In the genomic region with DNA sequence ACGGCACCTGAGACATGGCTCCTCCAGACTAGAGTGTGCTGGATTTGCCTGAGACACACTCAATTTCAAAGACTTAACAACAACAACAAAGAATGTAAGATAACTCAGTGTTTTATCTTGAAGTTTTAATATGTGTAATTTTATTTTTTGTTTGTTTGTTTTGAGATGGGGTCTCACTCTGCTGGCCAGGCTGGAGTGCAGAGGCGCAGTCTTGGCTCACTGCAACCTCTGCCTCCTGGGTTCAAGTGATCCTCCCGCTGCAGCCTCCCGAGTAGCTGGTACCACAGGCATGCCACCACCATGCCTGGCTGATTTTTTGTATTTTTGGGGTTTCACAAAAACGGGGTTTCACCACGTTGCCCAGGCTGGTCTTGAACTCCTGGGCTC, we compare ENCODE assay signal across 26 cellular contexts.
A peak's percentile ranks its signal among the peaks of the same experiment; 100 is the strongest.
DNase-seq lines count a peak whose midpoint lies in the region; ATAC-seq and TF ChIP-seq lines count a peak whose summit lies in the region.
"Had no signal": no experiment of that assay in that cellular context is flagged by ENCODE, and none has a peak within 500 bp of the region (broad histone marks: within the 10 kb centered on the region; RNA-seq: fewer than 3 reads in every experiment).

No MANE protein-coding gene starts in this region.

- no peak for TF ChIP-seq EP300 in upper lobe of left lung (IDR thresholded peaks at IDR 0.05)

- H3K36me3 ChIP-seq in WERI-Rb-1 (peaks cover 6% of the 10 kb centered on the region), muscle layer of colon (ENCODE audit: insufficient read depth, low read length) (no peaks in the 10 kb centered on the region), upper lobe of left lung (no peaks in the 10 kb centered on the region)
- H3K36me3 ChIP-seq in CD4-positive, alpha-beta memory T cell (ENCODE audit: insufficient read depth, low read length) = no peaks in the 10 kb centered on the region
- H3K36me3 ChIP-seq: right atrium auricular region had no signal

- no peak for DNase-seq in WERI-Rb-1
- DNase-seq in endothelial cell (ENCODE audit: low spot score) = no peak
- no peak for DNase-seq in upper lobe of left lung
- DNase-seq in hepatic stellate cell (ENCODE audit: low spot score) = no peak
- DNase-seq in activated CD4-positive, alpha-beta T cell treated with anti-CD3 and anti-CD28 coated beads for 48 hours = no peak
- no peak for DNase-seq in CD4-positive, alpha-beta memory T cell
- DNase-seq in activated CD8-positive, alpha-beta memory T cell treated with anti-CD3 and anti-CD28 coated beads, Interleukin-2, amount 10 ng/mL, durations not matched to agents 7 days and 5 days = no peak
- DNase-seq: activated CD4-positive, CD25-positive, alpha-beta regulatory T cell treated with anti-CD3 and anti-CD28 coated beads, Interleukin-2, amount 50 U/mL, for 72 hours; activated CD8-positive, alpha-beta T cell treated with anti-CD3 and anti-CD28 coated beads for 36 hours; activated effector memory CD4-positive, alpha-beta T cell treated with anti-CD3 and anti-CD28 coated beads, Interleukin-2, amount 50 U/mL, for 16 hours; activated naive CD8-positive, alpha-beta T cell treated with anti-CD3 and anti-CD28 coated beads, Interleukin-2, amount 10 ng/mL, durations not matched to agents 7 days and 5 days; activated T-cell treated with anti-CD3 and anti-CD28 coated beads for 4 hours; CD8-positive, alpha-beta memory T cell; effector CD4-positive, alpha-beta T cell; GDM1; hippocampal formation; immature natural killer cell; NCI-H1417; NCI-H510A treated with DMSO at 0.1 percent for 48 hours; occipital lobe; SHP77 treated with DMSO at 0.1 percent for 48 hours had no signal

- H3K27me3 ChIP-seq in WERI-Rb-1 (ENCODE audit: insufficient read depth, low read depth, severe bottlenecking) = no peaks in the 10 kb centered on the region
- H3K27me3 ChIP-seq in muscle layer of colon (ENCODE audit: control insufficient read depth in 1 of 2, insufficient read depth in 2 of 2, low read length in 2 of 2) = no peaks in the 10 kb centered on the region
- no peaks in the 10 kb centered on the region for H3K27me3 ChIP-seq in upper lobe of left lung
- no peaks in the 10 kb centered on the region for H3K27me3 ChIP-seq in CD4-positive, alpha-beta memory T cell (ENCODE audit: insufficient read depth, low read length)
- H3K27me3 ChIP-seq: right atrium auricular region, tibial nerve had no signal

- H3K9me3 ChIP-seq in WERI-Rb-1 (ENCODE audit: severe bottlenecking) (no peaks in the 10 kb centered on the region), muscle layer of colon (ENCODE audit: low read length) (no peaks in the 10 kb centered on the region), upper lobe of left lung (no peaks in the 10 kb centered on the region)
- no peaks in the 10 kb centered on the region for H3K9me3 ChIP-seq in CD4-positive, alpha-beta memory T cell (ENCODE audit: control insufficient read depth in 1 of 2, low read length in 2 of 2)
- H3K9me3 ChIP-seq: right atrium auricular region, tibial nerve had no signal

- H3K27me3 Mint-ChIP-seq in endothelial cell (ENCODE audit: unreplicated experiment) = peaks cover 6% of the 10 kb centered on the region
- H3K27me3 Mint-ChIP-seq in CD4-positive, alpha-beta memory T cell = peaks cover 2 to 3% of the 10 kb centered on the region in 2 donors
- peaks cover 2% of the 10 kb centered on the region for H3K27me3 Mint-ChIP-seq in activated CD8-positive, alpha-beta memory T cell treated with anti-CD3 and anti-CD28 coated beads, Interleukin-2, amount 10 ng/mL, durations not matched to agents 7 days and 5 days

- peak overlapping the region; percentile 98 for H3K27ac Mint-ChIP-seq in endothelial cell (ENCODE audit: unreplicated experiment)
- no peak overlapping the region for H3K27ac Mint-ChIP-seq in CD4-positive, alpha-beta memory T cell
- no peak overlapping the region for H3K27ac Mint-ChIP-seq in activated CD8-positive, alpha-beta memory T cell treated with anti-CD3 and anti-CD28 coated beads, Interleukin-2, amount 10 ng/mL, durations not matched to agents 7 days and 5 days
- H3K27ac Mint-ChIP-seq: activated CD8-positive, alpha-beta T cell treated with anti-CD3 and anti-CD28 coated beads for 36 hours; activated naive CD8-positive, alpha-beta T cell treated with anti-CD3 and anti-CD28 coated beads, Interleukin-2, amount 10 ng/mL, durations not matched to agents 7 days and 5 days; immature natural killer cell; stimulated activated naive CD8-positive, alpha-beta T cell treated with anti-CD3 and anti-CD28 coated beads, Interleukin-15, Interleukin-2, amounts not matched to agents 100 ng/mL and 50 ng/mL, for 24 hours had no signal

- ATAC-seq in upper lobe of left lung (ENCODE audit: low FRiP score in 2 of 2) = no peak
- no peak for ATAC-seq in activated CD8-positive, alpha-beta memory T cell treated with anti-CD3 and anti-CD28 coated beads, Interleukin-2, amount 10 ng/mL, durations not matched to agents 7 days and 5 days
- ATAC-seq: activated CD8-positive, alpha-beta T cell treated with anti-CD3 and anti-CD28 coated beads for 36 hours had no signal

- H3K4me3 ChIP-seq in WERI-Rb-1 (ENCODE audit: low read depth, low read length) (no peak overlapping the region), muscle layer of colon (ENCODE audit: low read depth in 1 of 2, low read length in 2 of 2) (no peak overlapping the region), upper lobe of left lung (no peak overlapping the region)
- H3K4me3 ChIP-seq in CD4-positive, alpha-beta memory T cell (ENCODE audit: low read length in 2 of 2) = no peak overlapping the region
- H3K4me3 ChIP-seq: lung, right atrium auricular region, tibial nerve had no signal

- H3K4me1 ChIP-seq in muscle layer of colon (ENCODE audit: insufficient read depth, low read length) = peaks cover 14% of the 10 kb centered on the region
- H3K4me1 ChIP-seq in upper lobe of left lung = peaks cover 17 to 33% (median 28%) of the 10 kb centered on the region in 4 donors
- no peaks in the 10 kb centered on the region for H3K4me1 ChIP-seq in CD4-positive, alpha-beta memory T cell (ENCODE audit: insufficient read depth, low read length)

- TF ChIP-seq CTCF in WERI-Rb-1 (IDR thresholded peaks at IDR 0.05; ENCODE audit: low read depth, low read length) (no peak), endothelial cell (IDR thresholded peaks at IDR 0.05; ENCODE audit: unreplicated experiment) (no peak), upper lobe of left lung (IDR thresholded peaks at IDR 0.05) (no peak)

- CTCF ChIA-PET in CD4-positive, alpha-beta memory T cell (lab: Charles Lee; ENCODE audit: partially characterized antibody) = no interaction called here
- CTCF ChIA-PET in activated CD8-positive, alpha-beta memory T cell treated with anti-CD3 and anti-CD28 coated beads, Interleukin-2, amount 10 ng/mL, durations not matched to agents 7 days and 5 days (lab: Charles Lee) = no interaction called here

- peaks cover 56% of the 10 kb centered on the region for H3K4me1 Mint-ChIP-seq in endothelial cell (ENCODE audit: unreplicated experiment)
- no peaks in the 10 kb centered on the region for H3K4me1 Mint-ChIP-seq in CD4-positive, alpha-beta memory T cell
- no peaks in the 10 kb centered on the region for H3K4me1 Mint-ChIP-seq in activated CD8-positive, alpha-beta memory T cell treated with anti-CD3 and anti-CD28 coated beads, Interleukin-2, amount 10 ng/mL, durations not matched to agents 7 days and 5 days
- H3K4me1 Mint-ChIP-seq: activated naive CD8-positive, alpha-beta T cell treated with anti-CD3 and anti-CD28 coated beads, Interleukin-2, amount 10 ng/mL, durations not matched to agents 7 days and 5 days; CD8-positive, alpha-beta memory T cell; immature natural killer cell had no signal

- no peaks in the 10 kb centered on the region for H3K9me3 Mint-ChIP-seq in endothelial cell (ENCODE audit: unreplicated experiment)
- no peaks in the 10 kb centered on the region for H3K9me3 Mint-ChIP-seq in CD4-positive, alpha-beta memory T cell
- no peaks in the 10 kb centered on the region for H3K9me3 Mint-ChIP-seq in activated CD8-positive, alpha-beta memory T cell treated with anti-CD3 and anti-CD28 coated beads, Interleukin-2, amount 10 ng/mL, durations not matched to agents 7 days and 5 days (ENCODE audit: low read depth)
- H3K9me3 Mint-ChIP-seq: activated CD8-positive, alpha-beta T cell treated with anti-CD3 and anti-CD28 coated beads for 36 hours; activated naive CD8-positive, alpha-beta T cell treated with anti-CD3 and anti-CD28 coated beads, Interleukin-2, amount 10 ng/mL, durations not matched to agents 7 days and 5 days; immature natural killer cell; stimulated activated naive CD8-positive, alpha-beta T cell treated with anti-CD3 and anti-CD28 coated beads, Interleukin-15, Interleukin-2, amounts not matched to agents 100 ng/mL and 50 ng/mL, for 24 hours had no signal

- H3K4me3 Mint-ChIP-seq in endothelial cell (ENCODE audit: unreplicated experiment) = peak overlapping the region; percentile 77
- H3K4me3 Mint-ChIP-seq in CD4-positive, alpha-beta memory T cell = no peak overlapping the region
- no peak overlapping the region for H3K4me3 Mint-ChIP-seq in activated CD8-positive, alpha-beta memory T cell treated with anti-CD3 and anti-CD28 coated beads, Interleukin-2, amount 10 ng/mL, durations not matched to agents 7 days and 5 days
- H3K4me3 Mint-ChIP-seq: activated CD8-positive, alpha-beta T cell treated with anti-CD3 and anti-CD28 coated beads for 36 hours; activated naive CD8-positive, alpha-beta T cell treated with anti-CD3 and anti-CD28 coated beads, Interleukin-2, amount 10 ng/mL, durations not matched to agents 7 days and 5 days; CD8-positive, alpha-beta memory T cell; immature natural killer cell; stimulated activated naive CD8-positive, alpha-beta T cell treated with anti-CD3 and anti-CD28 coated beads, Interleukin-15, Interleukin-2, amounts not matched to agents 100 ng/mL and 50 ng/mL, for 24 hours had no signal

- POLR2A ChIA-PET in CD4-positive, alpha-beta memory T cell (lab: Charles Lee; ENCODE audit: partially characterized antibody) = no interaction called here

- TF ChIP-seq POLR2A in upper lobe of left lung (IDR thresholded peaks at IDR 0.05) = no peak

- peaks cover 11% of the 10 kb centered on the region for H3K36me3 Mint-ChIP-seq in endothelial cell (ENCODE audit: low read depth, unreplicated experiment)
- H3K36me3 Mint-ChIP-seq in CD4-positive, alpha-beta memory T cell = no peaks in the 10 kb centered on the region
- H3K36me3 Mint-ChIP-seq in activated CD8-positive, alpha-beta memory T cell treated with anti-CD3 and anti-CD28 coated beads, Interleukin-2, amount 10 ng/mL, durations not matched to agents 7 days and 5 days = no peaks in the 10 kb centered on the region
- H3K36me3 Mint-ChIP-seq: activated naive CD8-positive, alpha-beta T cell treated with anti-CD3 and anti-CD28 coated beads, Interleukin-2, amount 10 ng/mL, durations not matched to agents 7 days and 5 days; CD8-positive, alpha-beta memory T cell; immature natural killer cell had no signal

- no peak overlapping the region for H3K9ac ChIP-seq in muscle layer of colon (ENCODE audit: low read length)

- WGBS in upper lobe of left lung, 2 donors = 74% methylated on average over 6 of the region's 6 CpGs

- H3K27ac ChIP-seq in WERI-Rb-1 (peak overlapping the region; percentile 75), muscle layer of colon (ENCODE audit: low read depth, low read length) (peak overlapping the region; percentile 72), upper lobe of left lung (peak overlapping the region; percentile 42 to 67 (median 47))
- H3K27ac ChIP-seq in CD4-positive, alpha-beta memory T cell (ENCODE audit: low read depth, low read length) = no peak overlapping the region
- H3K27ac ChIP-seq: right atrium auricular region, tibial nerve had no signal

- intact Hi-C loops in CD4-positive, alpha-beta memory T cell (cut with micrococcal nuclease) = no loop called here
